Comparison of ENCODE assay signal across 23 cellular contexts in the genomic region with DNA sequence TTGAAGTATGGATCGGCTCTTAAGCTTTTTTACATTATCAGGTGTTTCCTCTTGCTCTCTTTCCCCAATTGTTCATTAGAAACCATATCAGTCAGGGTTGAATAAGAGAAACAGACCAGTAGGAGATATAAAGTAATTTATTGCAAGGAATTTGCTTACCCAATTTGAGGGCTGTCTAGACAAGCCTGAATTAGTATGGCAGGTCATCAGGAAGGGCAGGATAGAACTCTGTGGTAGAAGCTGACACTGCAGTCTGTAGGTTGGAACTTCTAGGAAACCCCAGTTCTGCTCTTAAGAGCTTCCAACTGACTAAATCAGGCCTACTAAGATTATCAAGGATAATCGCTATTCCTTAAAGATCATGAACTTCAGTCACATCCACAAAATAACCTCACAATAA. TPM values are rescaled to one million over a fixed set of nuclear protein-coding genes. Genes with fewer than 3 reads are reported as not detected.
DNase-seq lines count a peak whose midpoint lies in the region; ATAC-seq, FAIRE-seq and TF ChIP-seq lines count a peak whose summit lies in the region.
"Had no signal": no experiment of that assay in that cellular context is flagged by ENCODE, and none has a peak within 500 bp of the region (broad histone marks: within the 10 kb centered on the region; RNA-seq: fewer than 3 reads in every experiment).

No MANE protein-coding gene starts in this region.

- no TSS peak for BruUV-seq in HepG2 (replicated peaks; lab: Mats Ljungman, UMichigan)

- 92% methylated on average over 2 of the region's 2 CpGs for WGBS in HepG2 (ENCODE audit: low lambda C conversion rate)
- 83% methylated on average over 2 of the region's 2 CpGs for WGBS in right lobe of liver (ENCODE audit: insufficient coverage, low coverage, low lambda C conversion rate, missing lambda C conversion rate)
- WGBS in transverse colon (ENCODE audit: low coverage in 1 of 2), 2 donors: 94% methylated on average over 2 of the region's 2 CpGs; no CpG with 5 or more reads in 1 of the 2 donors

- no peaks in the 10 kb centered on the region for H3K27me3 Mint-ChIP-seq in mesothelial cell of epicardium (ENCODE audit: low read depth)
- H3K27me3 Mint-ChIP-seq: CD4-positive, CD25-positive, alpha-beta regulatory T cell; CD8-positive, alpha-beta memory T cell had no signal

- no peak for TF ChIP-seq POLR2A in HepG2 (IDR thresholded peaks at IDR 0.05; ENCODE audit: insufficient read depth in 1 of 2, low read depth in 2 of 2, low read length in 2 of 2)
- TF ChIP-seq POLR2A in right lobe of liver (IDR thresholded peaks at IDR 0.05): no peak
- TF ChIP-seq POLR2A in transverse colon (IDR thresholded peaks at IDR 0.05): no peak

- no peaks in the 10 kb centered on the region for H3K27me3 ChIP-seq in HepG2 (ENCODE audit: control insufficient read depth in 1 of 2, insufficient read depth in 2 of 2, low read length in 2 of 2)
- H3K27me3 ChIP-seq in right lobe of liver: no peaks in the 10 kb centered on the region
- no peaks in the 10 kb centered on the region for H3K27me3 ChIP-seq in bronchial epithelial cell (ENCODE audit: control insufficient read depth, insufficient read depth, low read length)
- H3K27me3 ChIP-seq in transverse colon: no peaks in the 10 kb centered on the region
- H3K27me3 ChIP-seq: BE2C had no signal

- TF ChIP-seq CTCF in HepG2 (CRISPR knock-in tag; IDR thresholded peaks at IDR 0.05) (no peak), right lobe of liver (IDR thresholded peaks at IDR 0.05) (no peak), bronchial epithelial cell (IDR thresholded peaks at IDR 0.05; ENCODE audit: insufficient read depth, low read length, severe bottlenecking) (no peak), mesothelial cell of epicardium (IDR thresholded peaks at IDR 0.05; ENCODE audit: unreplicated experiment) (no peak), kidney (IDR thresholded peaks at IDR 0.05; ENCODE audit: borderline replicate concordance, extremely low read depth, insufficient read depth) (no peak), transverse colon (IDR thresholded peaks at IDR 0.05) (no peak)

- H3K9me3 Mint-ChIP-seq in mesothelial cell of epicardium: no peaks in the 10 kb centered on the region
- H3K9me3 Mint-ChIP-seq: CD4-positive, CD25-positive, alpha-beta regulatory T cell; CD8-positive, alpha-beta memory T cell; HFFc6 had no signal

- intact Hi-C loops in HepG2 (cut with micrococcal nuclease; ENCODE audit: unreplicated experiment) (no loop called here), right lobe of liver (cut with DNase I) (no loop called here), kidney (cut with DNase I) (no loop called here), transverse colon (cut with DNase I; ENCODE audit: low total_unique reads) (no loop called here)

- no peaks in the 10 kb centered on the region for H4K20me1 ChIP-seq in HepG2 (ENCODE audit: insufficient read depth, low read length)

- CTCF ChIA-PET in HepG2 (lab: Yijun Ruan, JAX; ENCODE audit: low intra/inter-chr PET ratio, low total read pairs): no interaction called here

- H3K27ac Mint-ChIP-seq in mesothelial cell of epicardium: peak overlapping the region; percentile 64
- H3K27ac Mint-ChIP-seq: HFFc6 had no signal

- H3K36me3 ChIP-seq in HepG2 (replicated peaks in 1 of 2; ENCODE audit: control insufficient read depth in 1 of 2, insufficient read depth in 2 of 2, low read length in 2 of 2) (no peaks in the 10 kb centered on the region; a peak in 1 of 5 replicates), right lobe of liver (no peaks in the 10 kb centered on the region), bronchial epithelial cell (ENCODE audit: control insufficient read depth, insufficient read depth, low read length) (no peaks in the 10 kb centered on the region), kidney (ENCODE audit: control insufficient read depth in 1 of 2, insufficient read depth in 2 of 2, low read length in 2 of 2) (no peaks in the 10 kb centered on the region), transverse colon (no peaks in the 10 kb centered on the region)

- no peak for TF ChIP-seq EP300 in HepG2 (IDR thresholded peaks at IDR 0.05; ENCODE audit: low read depth in 2 of 2, low read length in 2 of 2)
- TF ChIP-seq EP300 in HepG2 (CRISPR knock-in tag; IDR thresholded peaks at IDR 0.05; ENCODE audit: borderline replicate concordance): no peak
- TF ChIP-seq EP300 in transverse colon (IDR thresholded peaks at IDR 0.05; ENCODE audit: low read depth): no peak

- POLR2A ChIA-PET in HepG2 (lab: Yijun Ruan, JAX): interaction anchor here (2.2 kb wide), 1 partner anchor 24 kb away, joined by 8 read pairs; a partner anchor contains a TSS

- H3K4me1 Mint-ChIP-seq in mesothelial cell of epicardium: peaks cover 21% of the 10 kb centered on the region
- H3K4me1 Mint-ChIP-seq: CD8-positive, alpha-beta memory T cell had no signal

- no peak overlapping the region for H3K27ac ChIP-seq in HepG2 (ENCODE audit: extremely low read length, insufficient read depth, low read length)
- no peak overlapping the region for H3K27ac ChIP-seq in right lobe of liver
- no peak overlapping the region for H3K27ac ChIP-seq in kidney (ENCODE audit: low read depth in 2 of 2, low read length in 2 of 2)
- H3K27ac ChIP-seq in transverse colon: no peak overlapping the region
- H3K27ac ChIP-seq: HL-60 had no signal

- no peak for TF ChIP-seq RAD21 in HepG2 (CRISPR knock-in tag; IDR thresholded peaks at IDR 0.05)

- no peak overlapping the region for H3K4me3 Mint-ChIP-seq in mesothelial cell of epicardium
- H3K4me3 Mint-ChIP-seq: CD4-positive, CD25-positive, alpha-beta regulatory T cell; CD8-positive, alpha-beta memory T cell; HFFc6 had no signal

- H3K9me3 ChIP-seq in HepG2 (ENCODE audit: low read length) (no peaks in the 10 kb centered on the region), right lobe of liver (no peaks in the 10 kb centered on the region), kidney (ENCODE audit: control insufficient read depth in 1 of 2, low read length in 2 of 2) (no peaks in the 10 kb centered on the region), transverse colon (no peaks in the 10 kb centered on the region)
- H3K9me3 ChIP-seq: BE2C had no signal

- no peak overlapping the region for H3K4me2 ChIP-seq in HepG2 (ENCODE audit: low read depth, low read length)

- H3K4me3 ChIP-seq in HepG2 (replicated peaks in 1 of 3; ENCODE audit: insufficient read depth in 1 of 3, low read depth in 2 of 3, low read length in 3 of 3) (no peak overlapping the region), right lobe of liver (no peak overlapping the region), bronchial epithelial cell (ENCODE audit: low read depth, low read length) (no peak overlapping the region), kidney (ENCODE audit: low read length in 2 of 2) (no peak overlapping the region), transverse colon (no peak overlapping the region)
- H3K4me3 ChIP-seq: GM12878 had no signal

- DNase-seq in HepG2 (ENCODE audit: low spot score) (no peak), right lobe of liver (no peak), bronchial epithelial cell (ENCODE audit: low read depth) (peak; percentile 67), mesothelial cell of epicardium (ENCODE audit: low spot score in 2 of 2, unreplicated experiment in 2 of 2) (no peak), kidney (no peak), NCI-H2171 (lab: John Stamatoyannopoulos, UW) (no peak), transverse colon (no peak)
- DNase-seq: ACHN; BE2C; C1 segment of cervical spinal cord; CD4-positive, CD25-positive, alpha-beta regulatory T cell; CD8-positive, alpha-beta memory T cell; COR-L47; DMS 273 treated with DMSO at 0.1 percent for 48 hours; DND-41; EL; GOT3; H7; HFFc6 had no signal

- in situ Hi-C loops in HepG2 (cut with HindIII; ENCODE audit: extremely low pct_ligation_motif_present, low pct_unique_long_range_greater_than_20kb) (loop anchor here (25.0 kb wide), 1 partner anchor 907 kb away; no protein-coding TSS in a partner anchor), transverse colon (cut with MboI; ENCODE audit: low pct_ligation_motif_present in 1 of 4, low pct_unique_long_range_greater_than_20kb in 1 of 4, low sequenced_read_pairs in 3 of 4) (no loop called here)

- ATAC-seq in HepG2 (0 out of 3 replicates have a peak, but pooled peaks have one; percentile 20), right lobe of liver (no peak)
- ATAC-seq: HCT116 had no signal

- no peaks in the 10 kb centered on the region for H3K4me1 ChIP-seq in HepG2 (ENCODE audit: insufficient read depth, low read length)
- H3K4me1 ChIP-seq in right lobe of liver: peaks cover 0 to 11% (median 5%) of the 10 kb centered on the region in 4 donors
- no peaks in the 10 kb centered on the region for H3K4me1 ChIP-seq in kidney (ENCODE audit: control insufficient read depth in 1 of 2, insufficient read depth in 1 of 2, low read depth in 1 of 2, low read length in 2 of 2)
- H3K4me1 ChIP-seq in transverse colon: no peaks in the 10 kb centered on the region

- no peaks in the 10 kb centered on the region for H3K36me3 Mint-ChIP-seq in mesothelial cell of epicardium

- no peaks in the 10 kb centered on the region for H3K79me2 ChIP-seq in HepG2 (ENCODE audit: insufficient read depth, low read length)

- H2AFZ ChIP-seq in HepG2 (ENCODE audit: low read length): no peak overlapping the region

- FAIRE-seq in HepG2 (lab: Jason Lieb, UNC) (no peak), bronchial epithelial cell (lab: Jason Lieb, UNC) (no peak), kidney (lab: Jason Lieb, UNC) (no peak)
- FAIRE-seq: A204.1, GM12878 had no signal

- H3K9ac ChIP-seq in HepG2 (ENCODE audit: insufficient read depth, low read depth, low read length) (no peak overlapping the region), kidney (ENCODE audit: low read length in 2 of 2) (no peak overlapping the region)

RNA-seq across cellular contexts. Expression of a gene that starts 24.3 kb away (rescaled TPM):
- total RNA-seq in HepG2 (2016; rRNA removed; fragmentation: Illumina TruSeq; extraction: Trizol): 51.3 and 65.0 TPM in 2 replicates
- 15.5 and 15.7 TPM in 2 replicates for total RNA-seq in HepG2 (2016; cell fraction: cytosol; rRNA removed; fragmentation: Illumina TruSeq; extraction: Trizol; ENCODE audit: low read depth)
- total RNA-seq in HepG2 (2016; cell fraction: insoluble cytoplasmic fraction; rRNA removed; fragmentation: Illumina TruSeq; extraction: Trizol): 51.7 and 63.3 TPM in 2 replicates
- 27.2 and 27.5 TPM in 2 replicates for total RNA-seq in HepG2 (2016; cell fraction: membrane; rRNA removed; fragmentation: Illumina TruSeq; extraction: Trizol)
- total RNA-seq in HepG2 (2016; cell fraction: nucleus; rRNA removed; fragmentation: Illumina TruSeq; extraction: Trizol): 35.1 and 38.5 TPM in 2 replicates
- 22.1 and 25.7 TPM in 2 replicates for polyA plus RNA-seq in HepG2 (2011; rRNA removed)
- 16.8 and 22.5 TPM in 2 replicates for polyA plus RNA-seq in HepG2 (2011; cell fraction: cytosol; rRNA removed)
- polyA plus RNA-seq in HepG2 (2011; cell fraction: nucleus; rRNA removed): 11.6 and 11.8 TPM in 2 replicates
- 22.3 and 26.6 TPM in 2 replicates for polyA plus RNA-seq in HepG2 (2012)
- polyA plus RNA-seq in HepG2 (2016; cell fraction: cytosol; fragmentation: Illumina TruSeq; extraction: Trizol; ENCODE audit: low read depth): 6.3 and 8.5 TPM in 2 replicates
- polyA plus RNA-seq in HepG2 (2016; cell fraction: insoluble cytoplasmic fraction; fragmentation: Illumina TruSeq; extraction: Trizol; ENCODE audit: low read depth): 89.1 and 90.6 TPM in 2 replicates
- polyA plus RNA-seq in HepG2 (2016; cell fraction: membrane; fragmentation: Illumina TruSeq; extraction: Trizol; ENCODE audit: low read depth): 21.1 and 21.2 TPM in 2 replicates
- polyA plus RNA-seq in HepG2 (2016; cell fraction: nucleus; fragmentation: Illumina TruSeq; extraction: Trizol; ENCODE audit: insufficient read depth, low read depth): 52.9 and 62.0 TPM in 2 replicates
- 30.2 and 33.7 TPM in 2 replicates for polyA minus RNA-seq in HepG2 (2011; rRNA and poly(A)+ RNA removed; ENCODE audit: low replicate concordance)
- 20.3 and 24.0 TPM in 2 replicates for polyA minus RNA-seq in HepG2 (2011; cell fraction: cytosol; rRNA and poly(A)+ RNA removed)
- polyA minus RNA-seq in HepG2 (2011; cell fraction: nucleus; rRNA and poly(A)+ RNA removed): 37.9 and 43.9 TPM in 2 replicates
- total RNA-seq in right lobe of liver: 10 to 100 TPM; 32.2 to 52.8 (median 44.4) TPM
- total RNA-seq in bronchial epithelial cell: 9.9 and 16.1 TPM in 2 replicates
- 31.2 to 32.7 TPM (median 32.5 TPM) in 3 replicates for total RNA-seq in mesothelial cell of epicardium
- total RNA-seq in kidney: 12.4 TPM
- polyA plus RNA-seq in kidney (ENCODE audit: insufficient read depth, low read depth, low replicate concordance): 29.3 TPM
- total RNA-seq in transverse colon: 10 to 100 TPM; 18.7 to 57.1 (median 32.7) TPM
